In the genomic region with DNA sequence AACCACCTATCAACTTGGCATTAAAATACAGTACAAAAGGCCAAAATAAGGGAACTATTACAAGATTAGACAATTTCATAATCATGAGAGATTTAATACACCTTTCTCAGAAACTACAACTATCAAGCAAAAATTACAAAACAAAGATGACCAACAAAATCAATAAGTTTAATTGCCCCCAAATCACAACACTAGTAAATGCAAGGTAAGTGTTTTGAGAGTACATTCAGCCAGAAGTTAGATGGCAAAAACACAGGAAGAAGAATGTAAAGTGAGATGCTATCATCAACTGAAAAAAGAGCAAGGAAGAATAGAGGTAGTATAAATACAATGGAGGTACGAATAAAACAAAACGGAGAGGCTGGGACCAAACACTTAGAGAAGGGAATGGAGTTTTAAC, we compare ENCODE assay signal across 18 cellular contexts. TPM values are rescaled to one million over a fixed set of nuclear protein-coding genes. Genes with fewer than 3 reads are reported as not detected.
DNase-seq lines count a peak whose midpoint lies in the region; ATAC-seq, FAIRE-seq and TF ChIP-seq lines count a peak whose summit lies in the region.
"Had no signal": no experiment of that assay in that cellular context is flagged by ENCODE, and none has a peak within 500 bp of the region (broad histone marks: within the 10 kb centered on the region; RNA-seq: fewer than 3 reads in every experiment).

No MANE protein-coding gene starts in this region.

- peaks cover 37% of the 10 kb centered on the region for H3K4me1 ChIP-seq in DOHH2 (ENCODE audit: control insufficient read depth, low read length)
- peaks cover 4 to 7% of the 10 kb centered on the region in 2 donors for H3K4me1 ChIP-seq in small intestine (ENCODE audit: control insufficient read depth in 2 of 2, insufficient read depth in 1 of 2, low read depth in 1 of 2, low read length in 1 of 2)

- H4K20me1 ChIP-seq in DOHH2 (ENCODE audit: control insufficient read depth, insufficient read depth, low read depth, low read length): no peaks in the 10 kb centered on the region

- no peak overlapping the region for H3K4me3 ChIP-seq in DOHH2 (ENCODE audit: low read length)
- no peak overlapping the region for H3K4me3 ChIP-seq in small intestine (ENCODE audit: low read depth in 1 of 2, low read length in 2 of 2)
- H3K4me3 ChIP-seq: body of pancreas, Peyer's patch, vagina had no signal

- peak overlapping the region; percentile 91 for H3K4me3 Mint-ChIP-seq in CD4-positive, alpha-beta T cell
- peak overlapping the region; percentile 56 to 97 (median 94) for H3K4me3 Mint-ChIP-seq in brain
- peak overlapping the region; percentile 9 for H3K4me3 Mint-ChIP-seq in nephron progenitor cell

- H3K4me2 ChIP-seq in DOHH2 (ENCODE audit: low read length): peak overlapping the region; percentile 13; the same call in 1 of the 2 replicates

- no peaks in the 10 kb centered on the region for H3K9me3 Mint-ChIP-seq in CD4-positive, alpha-beta T cell
- peaks cover 0 to 5% (median 3%) of the 10 kb centered on the region in 5 experiments for H3K9me3 Mint-ChIP-seq in brain
- H3K9me3 Mint-ChIP-seq in nephron progenitor cell: no peaks in the 10 kb centered on the region

- H3K9me2 ChIP-seq in DOHH2 (replicated peaks; ENCODE audit: control insufficient read depth, low read length): no peaks in the 10 kb centered on the region

- no peaks in the 10 kb centered on the region for H3K27me3 Mint-ChIP-seq in CD4-positive, alpha-beta T cell
- H3K27me3 Mint-ChIP-seq in brain: peaks cover 6% of the 10 kb centered on the region
- H3K27me3 Mint-ChIP-seq in nephron progenitor cell (ENCODE audit: low read depth, poor library complexity): no peaks in the 10 kb centered on the region

- peaks cover 72% of the 10 kb centered on the region for H3K4me1 Mint-ChIP-seq in CD4-positive, alpha-beta T cell (ENCODE audit: low read depth)
- H3K4me1 Mint-ChIP-seq in brain: peaks cover 67% of the 10 kb centered on the region
- peaks cover 39% of the 10 kb centered on the region for H3K4me1 Mint-ChIP-seq in nephron progenitor cell

- TF ChIP-seq CTCF in CD4-positive, alpha-beta T cell (IDR thresholded peaks at IDR 0.05): no peak
- TF ChIP-seq CTCF in DOHH2 (IDR thresholded peaks at IDR 0.05; ENCODE audit: low read depth, low read length, poor library complexity, severe bottlenecking): no peak
- no peak for TF ChIP-seq CTCF in brain (conservative IDR thresholded peaks at IDR 0.05)
- no peak for TF ChIP-seq CTCF in nephron progenitor cell (IDR thresholded peaks at IDR 0.05)

- POLR2A ChIA-PET in CD4-positive, alpha-beta T cell (lab: Charles Lee): interaction anchor here (5.0 kb wide), 1 partner anchor 46 kb away, joined by 151 read pairs; a partner anchor contains a TSS

- no peak for DNase-seq in CD4-positive, alpha-beta T cell
- DNase-seq in nephron progenitor cell (no peak), DMS53 (lab: John Stamatoyannopoulos, UW) (no peak), small intestine (no peak)
- DNase-seq: activated CD4-positive, alpha-beta T cell treated with anti-CD3 and anti-CD28 coated beads for 1 hour; body of pancreas; effector CD4-positive, alpha-beta T cell; KG1; NCI-H146; NCI-H510A treated with DMSO at 0.1 percent for 48 hours; Peyer's patch; stimulated activated CD4-positive, alpha-beta T cell treated with anti-CD3 and anti-CD28 coated beads, Interleukin-2, amount 100 ng/mL, for 48 hours had no signal

- peaks cover 58% of the 10 kb centered on the region for H3K36me3 Mint-ChIP-seq in CD4-positive, alpha-beta T cell (ENCODE audit: low read depth)
- H3K36me3 Mint-ChIP-seq in brain: peaks cover 40% of the 10 kb centered on the region
- peaks cover 21% of the 10 kb centered on the region for H3K36me3 Mint-ChIP-seq in nephron progenitor cell (ENCODE audit: low read depth)

- FAIRE-seq in small intestine (lab: Jason Lieb, UNC): no peak
- FAIRE-seq: GM18507, islet of Langerhans had no signal

- H3F3A ChIP-seq in DOHH2 (ENCODE audit: control insufficient read depth, insufficient read depth): no peaks in the 10 kb centered on the region

- H3K27ac ChIP-seq in CD4-positive, alpha-beta T cell (ENCODE audit: low read depth, low read length): no peak overlapping the region
- no peak overlapping the region for H3K27ac ChIP-seq in DOHH2 (ENCODE audit: low read depth, low read length)
- H3K27ac ChIP-seq in small intestine (ENCODE audit: low read depth in 1 of 2, low read length in 1 of 2): no peak overlapping the region
- H3K27ac ChIP-seq: body of pancreas, Peyer's patch, vagina had no signal

- CTCF ChIA-PET in CD4-positive, alpha-beta T cell (lab: Charles Lee): no interaction called here

- H3K27ac Mint-ChIP-seq in CD4-positive, alpha-beta T cell: peak overlapping the region; percentile 96
- H3K27ac Mint-ChIP-seq in brain (peak overlapping the region in 4 of 5 experiments; percentile 1 to 99 (median 8)), nephron progenitor cell (no peak overlapping the region)

- ATAC-seq in CD4-positive, alpha-beta T cell (ENCODE audit: poor library complexity): no peak
- no peak for ATAC-seq in HG03432 (IDR thresholded peaks at IDR 0.05; ENCODE audit: unreplicated experiment)
- ATAC-seq: body of pancreas had no signal

- WGBS in small intestine, 3 donors: 84 to 90% (median 88%) methylated on average over 2 of the region's 2 CpGs

- peaks cover 61% of the 10 kb centered on the region for H3K79me2 ChIP-seq in DOHH2 (ENCODE audit: control insufficient read depth, low read length)

- peaks cover 12% of the 10 kb centered on the region for H3K36me3 ChIP-seq in DOHH2 (ENCODE audit: control insufficient read depth, low read length)
- peaks cover 0 to 6% of the 10 kb centered on the region in 2 donors for H3K36me3 ChIP-seq in small intestine (ENCODE audit: control insufficient read depth in 2 of 2, insufficient read depth in 2 of 2, low read length in 2 of 2)

- no peaks in the 10 kb centered on the region for H3K27me3 ChIP-seq in CD4-positive, alpha-beta T cell (ENCODE audit: control insufficient read depth, insufficient read depth, low read length)
- no peaks in the 10 kb centered on the region for H3K27me3 ChIP-seq in DOHH2 (ENCODE audit: control insufficient read depth, low read length)
- no peaks in the 10 kb centered on the region for H3K27me3 ChIP-seq in small intestine (ENCODE audit: control insufficient read depth in 2 of 2, insufficient read depth in 2 of 2, low read length in 2 of 2)
- H3K27me3 ChIP-seq: body of pancreas, Peyer's patch, vagina had no signal

- no peaks in the 10 kb centered on the region for H3K9me3 ChIP-seq in CD4-positive, alpha-beta T cell (ENCODE audit: control insufficient read depth, low read length)
- H3K9me3 ChIP-seq in DOHH2 (ENCODE audit: control insufficient read depth, insufficient read depth, low read length): no peaks in the 10 kb centered on the region
- H3K9me3 ChIP-seq in small intestine (ENCODE audit: control insufficient read depth, low read depth): no peaks in the 10 kb centered on the region
- H3K9me3 ChIP-seq: body of pancreas, Peyer's patch, vagina had no signal

- intact Hi-C loops in CD4-positive, alpha-beta T cell (cut with DNase I, micrococcal nuclease): loop anchor here (10.0 kb wide), 2 partner anchors 778 to 1348 kb away; a partner anchor contains a TSS

RNA-seq across cellular contexts. Expression of a gene that starts 3.2 kb away (rescaled TPM):
- 10 to 100 TPM; 85.9 to 88.6 TPM for total RNA-seq in CD4-positive, alpha-beta T cell
- polyA plus RNA-seq in brain (ENCODE audit: insufficient read depth, low read depth, low replicate concordance): 11.8 TPM
- 10 to 100 TPM in 1 of 3 donors, 1 to 10 TPM in 2; 8.3 to 12.2 (median 8.6) TPM for polyA plus RNA-seq in small intestine

RNA-seq across cellular contexts. Expression of a gene that starts 46.7 kb away (rescaled TPM):
- total RNA-seq in CD4-positive, alpha-beta T cell: 10 to 100 TPM; 11.7 to 12.6 TPM
- 7.6 TPM for polyA plus RNA-seq in brain (ENCODE audit: insufficient read depth, low read depth, low replicate concordance)
- polyA plus RNA-seq in small intestine: 10 to 100 TPM in 2 of 3 donors, 1 to 10 TPM in 1; 8.4 to 10.3 (median 10.1) TPM

RNA-seq across cellular contexts. Expression of a gene that starts 46.9 kb away (rescaled TPM):
- total RNA-seq in CD4-positive, alpha-beta T cell: 10 to 100 TPM; 66.5 to 72.1 TPM
- polyA plus RNA-seq in brain (ENCODE audit: insufficient read depth, low read depth, low replicate concordance) (13.5 TPM), small intestine (10 to 100 TPM in 2 of 3 donors, 1 to 10 TPM in 1; 3.4 to 13.2 (median 11.2) TPM)

Comparison
In these comparisons a context has a peak if more than half of its experiments do, and no peak if none do; other contexts are left out.
1. H3K4me3 Mint-ChIP-seq: peak in every context shown above with its lines; median percentile 94 in brain; 91 in CD4-positive, alpha-beta T cell; 9 in nephron progenitor cell.